In genomic region chr1:207751790-207752455, GRCh38 we compare ENCODE assay signal across 8 cellular contexts. TPM values are rescaled to one million over a fixed set of nuclear protein-coding genes. Genes with fewer than 3 reads are reported as not detected.
DNase-seq lines count a peak whose midpoint lies in the region; ATAC-seq and TF ChIP-seq lines count a peak whose summit lies in the region.

CD46 (plus strand) TSS chr1:207752054; CDS start chr1:207752213, 159 bp downstream.

- peak within 1 kb of the TSS; percentile 75 for H3K27ac ChIP-seq in caudate nucleus (ENCODE audit: low read depth, low read length)

- no peak for TF ChIP-seq CTCF in activated B cell treated with CpG ODN at 0.5 μM for 24 hours (IDR thresholded peaks at IDR 0.05)

- in situ Hi-C loops in GM18951 (cut with MboI; ENCODE audit: low sequenced_read_pairs, unreplicated experiment) = no loop called here

- POLR2A ChIA-PET in activated B cell treated with CpG ODN at 0.5 μM for 24 hours (lab: Charles Lee) = interaction anchor here (0.6 to 2.1 kb wide), 5 partner anchors 24 to 1191 kb away, joined by 3 to 10 read pairs (median 4); no protein-coding TSS in a partner anchor

- no peaks in the 10 kb centered on the region for H3K9me3 Mint-ChIP-seq in activated B cell treated with CpG ODN at 0.5 μM for 24 hours

- peaks cover 14% of the 10 kb centered on the region for H3K36me3 Mint-ChIP-seq in activated B cell treated with CpG ODN at 0.5 μM for 24 hours (ENCODE audit: low read depth)

- CTCF ChIA-PET in activated B cell treated with CpG ODN at 0.5 μM for 24 hours (lab: Charles Lee) = no interaction called here

- no peaks in the 10 kb centered on the region for H3K27me3 Mint-ChIP-seq in activated B cell treated with CpG ODN at 0.5 μM for 24 hours

- DNase-seq in AG08395 (ENCODE audit: low spot score) (peak; percentile 94), NCI-H345 (lab: John Stamatoyannopoulos, UW) (peak; percentile 97), activated B cell treated with CpG ODN at 0.5 μM for 24 hours (peak; percentile 89), caudate nucleus (lab: John Stamatoyannopoulos, UW) (peak in 60 of 61 donors; percentile 32 to 97 (median 88)), inferior parietal cortex (ENCODE audit: extremely low spot score) (peak; percentile 98)
- peak; percentile 81 to 94 for DNase-seq in stimulated activated CD4-positive, alpha-beta T cell treated with anti-CD3 and anti-CD28 coated beads, Interleukin-12 subunit alpha, Interleukin-12 subunit beta, amount 100 ng/mL, for 24 hours (ENCODE audit: low read depth in 2 of 2)

- H3K4me1 Mint-ChIP-seq in activated B cell treated with CpG ODN at 0.5 μM for 24 hours = peaks cover 56% of the 10 kb centered on the region

- TF ChIP-seq POLR2A in GM18951 (IDR thresholded peaks at IDR 0.05; ENCODE audit: extremely low read depth, insufficient read depth, insufficient read length) = peak; percentile 88

- H3K4me3 Mint-ChIP-seq in activated B cell treated with CpG ODN at 0.5 μM for 24 hours = peak within 1 kb of the TSS; percentile 100

- peak; percentile 95 for ATAC-seq in HG03196 (IDR thresholded peaks at IDR 0.05; ENCODE audit: unreplicated experiment)
- peak; percentile 97 for ATAC-seq in activated B cell treated with CpG ODN at 0.5 μM for 24 hours (ENCODE audit: low read depth)

- peak within 1 kb of the TSS; percentile 96 for H3K27ac Mint-ChIP-seq in activated B cell treated with CpG ODN at 0.5 μM for 24 hours

- intact Hi-C loops in activated B cell treated with CpG ODN at 0.5 μM for 24 hours (cut with micrococcal nuclease) = loop anchor here (2.0 to 5.0 kb wide), 5 partner anchors 45 to 210 kb away; partner anchors contain the start of gene CR1L

RNA-seq across cellular contexts. Expression of gene CD46, which starts in this region (rescaled TPM):
- 109 and 110 TPM in 2 replicates for total RNA-seq in activated B cell treated with CpG ODN at 0.5 μM for 24 hours

Comparison
In these comparisons a context has a peak if more than half of its experiments do, and no peak if none do; other contexts are left out.
1. Peak in every context shown above with its lines: DNase-seq, ATAC-seq and H3K27ac ChIP-seq.